31 cellular contexts compared by ENCODE assay signal in the genomic region with DNA sequence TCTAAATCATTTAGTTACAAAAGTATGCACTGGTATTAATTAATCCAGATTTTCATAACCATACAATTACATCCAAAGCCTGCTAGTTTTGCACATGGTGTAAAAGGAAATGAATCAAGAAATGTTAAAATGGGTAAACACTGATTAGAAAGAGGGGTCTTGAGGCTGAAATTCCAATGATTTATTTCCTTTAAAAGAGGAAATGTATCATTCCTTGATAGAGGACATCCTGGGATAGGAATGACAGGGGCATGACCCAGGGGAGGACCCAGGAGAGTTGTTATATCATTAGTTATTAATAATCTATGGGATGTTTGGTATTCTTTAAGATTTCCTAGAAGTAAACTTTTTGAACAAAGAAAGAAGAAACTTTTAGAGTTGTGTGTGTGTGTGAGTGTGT.
"Had no signal": no experiment of that assay in that cellular context is flagged by ENCODE, and none has a peak within 500 bp of the region (broad histone marks: within the 10 kb centered on the region; RNA-seq: fewer than 3 reads in every experiment).

No MANE protein-coding gene starts in this region.

- H3K9me3 Mint-ChIP-seq: activated CD4-positive, alpha-beta memory T cell treated with anti-CD3 and anti-CD28 coated beads, Interleukin-2, amount 10 ng/mL, durations not matched to agents 7 days and 5 days; activated T-cell treated with anti-CD3 and anti-CD28 coated beads, Interleukin-2, amount 50 U/mL, for 24 hours; brain; central memory CD8-positive, alpha-beta T cell had no signal

- ATAC-seq: activated naive CD4-positive, alpha-beta T cell treated with anti-CD3 and anti-CD28 coated beads, Interleukin-2, amount 50 U/mL, for 72 hours; activated T-cell treated with anti-CD3 and anti-CD28 coated beads, Interleukin-2, amount 50 U/mL, for 72 hours; effector memory CD8-positive, alpha-beta T cell; gastroesophageal sphincter; T-helper 17 cell; WTC11 had no signal

- H3K27ac ChIP-seq: ascending aorta, coronary artery, epithelial cell of prostate, esophagus squamous epithelium, gastroesophageal sphincter, VCaP had no signal

- DNase-seq: activated CD4-positive, alpha-beta memory T cell treated with anti-CD3 and anti-CD28 coated beads, Interleukin-2, amount 10 ng/mL, durations not matched to agents 7 days and 5 days; activated CD4-positive, alpha-beta T cell treated with anti-CD3 and anti-CD28 coated beads for 1 hour; activated CD4-positive, alpha-beta T cell treated with anti-CD3 and anti-CD28 coated beads for 4 hours; activated CD4-positive, alpha-beta T cell treated with anti-CD3 and anti-CD28 coated beads, Interleukin-2, amount 10 ng/mL, durations not matched to agents 7 days and 5 days; activated CD4-positive, alpha-beta T cell treated with anti-CD3 and anti-CD28 coated beads, Interleukin-2, amount 50 U/mL, for 4 hours; activated CD8-positive, alpha-beta memory T cell treated with anti-CD3 and anti-CD28 coated beads, Interleukin-2, amount 50 U/mL, for 48 hours; activated gamma-delta T cell; activated naive CD4-positive, alpha-beta T cell; activated naive CD4-positive, alpha-beta T cell treated with anti-CD3 and anti-CD28 coated beads, Interleukin-2, amount 10 ng/mL, durations not matched to agents 7 days and 5 days; activated naive CD8-positive, alpha-beta T cell treated with anti-CD3 and anti-CD28 coated beads, Interleukin-2, amount 10 ng/mL, durations not matched to agents 7 days and 5 days; activated T-cell treated with anti-CD3 and anti-CD28 coated beads for 4 hours; activated T-cell treated with anti-CD3 and anti-CD28 coated beads, Interleukin-2, amount 50 U/mL, for 24 hours; activated T-cell treated with anti-CD3 and anti-CD28 coated beads, Interleukin-2, amount 50 U/mL, for 72 hours; effector CD4-positive, alpha-beta T cell; effector memory CD8-positive, alpha-beta T cell; esophagus squamous epithelium; foreskin melanocyte; T-helper 1 cell; T-helper 17 cell; T1000 had no signal

- H3K27me3 Mint-ChIP-seq: activated CD4-positive, alpha-beta memory T cell treated with anti-CD3 and anti-CD28 coated beads, Interleukin-2, amount 10 ng/mL, durations not matched to agents 7 days and 5 days; activated CD4-positive, alpha-beta T cell treated with anti-CD3 and anti-CD28 coated beads, Interleukin-2, amount 10 ng/mL, durations not matched to agents 7 days and 5 days; activated naive CD4-positive, alpha-beta T cell treated with anti-CD3 and anti-CD28 coated beads, Interleukin-2, amount 10 ng/mL, durations not matched to agents 7 days and 5 days; activated naive CD8-positive, alpha-beta T cell treated with anti-CD3 and anti-CD28 coated beads, Interleukin-2, amount 10 ng/mL, durations not matched to agents 7 days and 5 days; activated T-cell treated with anti-CD3 and anti-CD28 coated beads, Interleukin-2, amount 50 U/mL, for 24 hours; brain; central memory CD8-positive, alpha-beta T cell; dendritic cell treated with granulocyte-macrophage colony-stimulating factor and Interleukin-4, amounts not matched to agents 40 ng/mL and 50 ng/mL, for 4 days; effector memory CD8-positive, alpha-beta T cell; T-helper 17 cell had no signal

- H3K4me3 Mint-ChIP-seq: activated CD4-positive, alpha-beta memory T cell treated with anti-CD3 and anti-CD28 coated beads, Interleukin-2, amount 10 ng/mL, durations not matched to agents 7 days and 5 days; activated CD4-positive, alpha-beta T cell treated with anti-CD3 and anti-CD28 coated beads, Interleukin-2, amount 10 ng/mL, durations not matched to agents 7 days and 5 days; activated naive CD4-positive, alpha-beta T cell treated with anti-CD3 and anti-CD28 coated beads, Interleukin-2, amount 10 ng/mL, durations not matched to agents 7 days and 5 days; activated naive CD8-positive, alpha-beta T cell treated with anti-CD3 and anti-CD28 coated beads, Interleukin-2, amount 10 ng/mL, durations not matched to agents 7 days and 5 days; activated T-cell treated with anti-CD3 and anti-CD28 coated beads, Interleukin-2, amount 50 U/mL, for 24 hours; activated T-cell treated with anti-CD3 and anti-CD28 coated beads, Interleukin-2, amount 50 U/mL, for 72 hours; brain; central memory CD8-positive, alpha-beta T cell; dendritic cell treated with granulocyte-macrophage colony-stimulating factor and Interleukin-4, amounts not matched to agents 40 ng/mL and 50 ng/mL, for 4 days; effector memory CD8-positive, alpha-beta T cell; T-helper 17 cell; T-helper 2 cell treated with Interferon-gamma antibody and Interleukin-4, amounts not matched to agents 5 μg/mL and 100 μg/mL, for 36 hours; WTC11 had no signal

- H3K27me3 ChIP-seq: ascending aorta, esophagus squamous epithelium, gastroesophageal sphincter had no signal

- H3K36me3 Mint-ChIP-seq: activated naive CD4-positive, alpha-beta T cell treated with anti-CD3 and anti-CD28 coated beads, Interleukin-2, amount 10 ng/mL, durations not matched to agents 7 days and 5 days; activated naive CD8-positive, alpha-beta T cell treated with anti-CD3 and anti-CD28 coated beads, Interleukin-2, amount 10 ng/mL, durations not matched to agents 7 days and 5 days; WTC11 had no signal

- H3K9me3 ChIP-seq: ascending aorta, esophagus squamous epithelium, gastroesophageal sphincter had no signal

- H3K27ac Mint-ChIP-seq: activated CD4-positive, alpha-beta memory T cell treated with anti-CD3 and anti-CD28 coated beads, Interleukin-2, amount 10 ng/mL, durations not matched to agents 7 days and 5 days; activated CD4-positive, alpha-beta T cell treated with anti-CD3 and anti-CD28 coated beads, Interleukin-2, amount 10 ng/mL, durations not matched to agents 7 days and 5 days; activated naive CD4-positive, alpha-beta T cell treated with anti-CD3 and anti-CD28 coated beads, Interleukin-2, amount 10 ng/mL, durations not matched to agents 7 days and 5 days; activated naive CD8-positive, alpha-beta T cell treated with anti-CD3 and anti-CD28 coated beads, Interleukin-2, amount 10 ng/mL, durations not matched to agents 7 days and 5 days; activated T-cell treated with anti-CD3 and anti-CD28 coated beads, Interleukin-2, amount 50 U/mL, for 24 hours; activated T-cell treated with anti-CD3 and anti-CD28 coated beads, Interleukin-2, amount 50 U/mL, for 72 hours; brain; dendritic cell treated with granulocyte-macrophage colony-stimulating factor and Interleukin-4, amounts not matched to agents 40 ng/mL and 50 ng/mL, for 4 days; effector memory CD8-positive, alpha-beta T cell; T-helper 17 cell; T-helper 2 cell treated with Interferon-gamma antibody and Interleukin-4, amounts not matched to agents 5 μg/mL and 100 μg/mL, for 36 hours had no signal

- H3K4me1 Mint-ChIP-seq: activated CD4-positive, alpha-beta memory T cell treated with anti-CD3 and anti-CD28 coated beads, Interleukin-2, amount 10 ng/mL, durations not matched to agents 7 days and 5 days; activated naive CD4-positive, alpha-beta T cell treated with anti-CD3 and anti-CD28 coated beads, Interleukin-2, amount 10 ng/mL, durations not matched to agents 7 days and 5 days; brain; central memory CD8-positive, alpha-beta T cell; T-helper 17 cell had no signal
